26 cellular contexts compared by ENCODE assay signal in genomic region chr4:119653990-119654389, GRCh38. TPM values are rescaled to one million over a fixed set of nuclear protein-coding genes. Genes with fewer than 3 reads are reported as not detected.
"Had no signal": no experiment of that assay in that cellular context is flagged by ENCODE, and none has a peak within 500 bp of the region (broad histone marks: within the 10 kb centered on the region; RNA-seq: fewer than 3 reads in every experiment).

No MANE protein-coding gene starts in this region.

- ATAC-seq: activated naive CD8-positive, alpha-beta T cell treated with anti-CD3 and anti-CD28 coated beads, Interleukin-2, amount 50 U/mL, for 24 hours; activated T-cell treated with anti-CD3 and anti-CD28 coated beads, Interleukin-2, amount 50 U/mL, for 4 hours had no signal

- H3K9me3 Mint-ChIP-seq: activated CD4-positive, alpha-beta T cell treated with anti-CD3 and anti-CD28 coated beads, Interleukin-2, amount 10 ng/mL, durations not matched to agents 24 days and 14 days; activated naive CD4-positive, alpha-beta T cell treated with anti-CD3 and anti-CD28 coated beads, Interleukin-2, amount 10 ng/mL, durations not matched to agents 7 days and 5 days; activated naive CD8-positive, alpha-beta T cell treated with anti-CD3 and anti-CD28 coated beads, Interleukin-2, amount 50 U/mL, for 24 hours; activated T-cell treated with anti-CD3 and anti-CD28 coated beads, Interleukin-2, amount 50 U/mL, for 4 hours; activated T-helper 1 cell treated with anti-CD3 and anti-CD28 coated beads, Interleukin-12 subunit alpha, Interleukin-12 subunit beta, Interleukin-2, Interleukin-4 antibody, amounts not matched to agents 30 ng/mL and 10 ng/mL and 1 ng/mL, durations not matched to agents 14 hours and 24 hours and 36 hours; T-helper 1 cell treated with Interleukin-12 subunit alpha and Interleukin-12 subunit beta and Interleukin-4 antibody, amounts not matched to agents 30 μg/mL and 1 μg/mL, for 36 hours; T-helper 2 cell treated with Interferon-gamma antibody and Interleukin-4, amounts not matched to agents 5 μg/mL and 100 μg/mL, for 36 hours had no signal

- H3K27me3 Mint-ChIP-seq: activated naive CD4-positive, alpha-beta T cell treated with anti-CD3 and anti-CD28 coated beads, Interleukin-2, amount 10 ng/mL, durations not matched to agents 7 days and 5 days had no signal

- H3K4me3 Mint-ChIP-seq: activated CD4-positive, alpha-beta T cell treated with anti-CD3 and anti-CD28 coated beads, Interleukin-2, amount 10 ng/mL, durations not matched to agents 24 days and 14 days; activated naive CD4-positive, alpha-beta T cell treated with anti-CD3 and anti-CD28 coated beads, Interleukin-2, amount 10 ng/mL, durations not matched to agents 7 days and 5 days; activated naive CD8-positive, alpha-beta T cell; activated naive CD8-positive, alpha-beta T cell treated with anti-CD3 and anti-CD28 coated beads, Interleukin-2, amount 50 U/mL, for 24 hours; activated T-cell treated with anti-CD3 and anti-CD28 coated beads, Interleukin-2, amount 50 U/mL, for 4 hours; activated T-helper 1 cell treated with anti-CD3 and anti-CD28 coated beads, Interleukin-12 subunit alpha, Interleukin-12 subunit beta, Interleukin-2, Interleukin-4 antibody, amounts not matched to agents 30 ng/mL and 10 ng/mL and 1 ng/mL, durations not matched to agents 14 hours and 24 hours and 36 hours; T-helper 1 cell treated with Interleukin-12 subunit alpha and Interleukin-12 subunit beta and Interleukin-4 antibody, amounts not matched to agents 30 μg/mL and 1 μg/mL, for 36 hours; T-helper 2 cell treated with Interferon-gamma antibody and Interleukin-4, amounts not matched to agents 5 μg/mL and 100 μg/mL, for 36 hours had no signal

- H3K27ac Mint-ChIP-seq: activated CD4-positive, alpha-beta T cell treated with anti-CD3 and anti-CD28 coated beads, Interleukin-2, amount 10 ng/mL, durations not matched to agents 24 days and 14 days; activated naive CD4-positive, alpha-beta T cell treated with anti-CD3 and anti-CD28 coated beads, Interleukin-2, amount 10 ng/mL, durations not matched to agents 7 days and 5 days; activated naive CD8-positive, alpha-beta T cell; activated naive CD8-positive, alpha-beta T cell treated with anti-CD3 and anti-CD28 coated beads, Interleukin-2, amount 50 U/mL, for 24 hours; activated T-helper 1 cell treated with anti-CD3 and anti-CD28 coated beads, Interleukin-12 subunit alpha, Interleukin-12 subunit beta, Interleukin-2, Interleukin-4 antibody, amounts not matched to agents 30 ng/mL and 10 ng/mL and 1 ng/mL, durations not matched to agents 14 hours and 24 hours and 36 hours; T-helper 1 cell treated with Interleukin-12 subunit alpha and Interleukin-12 subunit beta and Interleukin-4 antibody, amounts not matched to agents 30 μg/mL and 1 μg/mL, for 36 hours; T-helper 2 cell treated with Interferon-gamma antibody and Interleukin-4, amounts not matched to agents 5 μg/mL and 100 μg/mL, for 36 hours had no signal

- H3K4me3 ChIP-seq: Peyer's patch had no signal

- H3K36me3 Mint-ChIP-seq: activated naive CD4-positive, alpha-beta T cell treated with anti-CD3 and anti-CD28 coated beads, Interleukin-2, amount 10 ng/mL, durations not matched to agents 7 days and 5 days; activated naive CD8-positive, alpha-beta T cell had no signal

- H3K36me3 ChIP-seq: brain microvascular endothelial cell, Peyer's patch had no signal

- DNase-seq: activated CD4-positive, alpha-beta T cell treated with anti-CD3 and anti-CD28 coated beads, Interleukin-2, amount 10 ng/mL, durations not matched to agents 24 days and 14 days; activated CD4-positive, alpha-beta T cell treated with anti-CD3 and anti-CD28 coated beads, Interleukin-2, amount 50 U/mL, for 48 hours; activated CD8-positive, alpha-beta memory T cell treated with anti-CD3 and anti-CD28 coated beads, Interleukin-2, amount 50 U/mL, for 4 hours; activated naive CD4-positive, alpha-beta T cell treated with anti-CD3 and anti-CD28 coated beads, Interleukin-2, amount 10 ng/mL, durations not matched to agents 7 days and 5 days; activated naive CD8-positive, alpha-beta T cell treated with anti-CD3 and anti-CD28 coated beads, Interleukin-2, amount 50 U/mL, for 24 hours; activated T-cell treated with anti-CD3 and anti-CD28 coated beads for 4 hours; activated T-cell treated with anti-CD3 and anti-CD28 coated beads, Interleukin-2, amount 50 U/mL, for 4 hours; anterior cingulate cortex; brain microvascular endothelial cell; central memory CD4-positive, alpha-beta T cell; NCI-H1105; NCI-H1417 treated with DMSO at 0.1 percent for 48 hours; NCI-H187 treated with DMSO at 0.1 percent for 48 hours; NCI-H2081; NCI-H226; NCI-H446 treated with DMSO at 0.1 percent for 48 hours; NCI-H524; NCI-H69; NCI-H82; Peyer's patch; RPMI8226; SIG-M5 had no signal

- H3K27me3 ChIP-seq: brain microvascular endothelial cell, Peyer's patch had no signal

- H3K27ac ChIP-seq: brain microvascular endothelial cell, Peyer's patch had no signal

- H3K9me3 ChIP-seq: Peyer's patch had no signal

- H3K4me1 ChIP-seq: Peyer's patch had no signal

- H3K4me1 Mint-ChIP-seq: activated CD4-positive, alpha-beta T cell treated with anti-CD3 and anti-CD28 coated beads, Interleukin-2, amount 10 ng/mL, durations not matched to agents 24 days and 14 days; activated naive CD4-positive, alpha-beta T cell treated with anti-CD3 and anti-CD28 coated beads, Interleukin-2, amount 10 ng/mL, durations not matched to agents 7 days and 5 days; activated naive CD8-positive, alpha-beta T cell treated with anti-CD3 and anti-CD28 coated beads, Interleukin-2, amount 50 U/mL, for 24 hours had no signal

RNA-seq across cellular contexts. Expression of gene PDE5A, which starts 25.4 kb away (rescaled TPM):
- total RNA-seq: activated CD4-positive, alpha-beta T cell treated with anti-CD3 and anti-CD28 coated beads, Interleukin-2, amount 10 ng/mL, durations not matched to agents 24 days and 14 days had no signal
